ENCODE assay signal across 8 cellular contexts in genomic region chr4:53365486-53366300, GRCh38. TPM values are rescaled to one million over a fixed set of nuclear protein-coding genes. Genes with fewer than 3 reads are reported as not detected.
DNase-seq lines count a peak whose midpoint lies in the region; ATAC-seq and TF ChIP-seq lines count a peak whose summit lies in the region.

SCFD2 (minus strand) TSS chr4:53366061.

- H4K8ac ChIP-seq in trophoblast cell (ENCODE audit: low read depth, low read length) = peak within 1 kb of the TSS; percentile 76

- no peak within 1 kb of the TSS for H3K14ac ChIP-seq in trophoblast cell (ENCODE audit: low read length)

- no CpG with 5 or more reads among the region's 51 CpGs for WGBS in trophoblast cell (ENCODE audit: extremely low coverage, insufficient coverage, insufficient read length)
- 0% methylated on average over 51 of the region's 51 CpGs; no CpG with 5 or more reads in 1 of the 2 donors for WGBS in transverse colon (ENCODE audit: low coverage in 1 of 2), 2 donors

- no peak within 1 kb of the TSS for H2AK5ac ChIP-seq in trophoblast cell (ENCODE audit: low read length)

- peak within 1 kb of the TSS; percentile 79 for H3K4me3 ChIP-seq in GM12875 (ENCODE audit: low read depth, low read length)
- peak within 1 kb of the TSS; percentile 98 for H3K4me3 ChIP-seq in adipocyte (ENCODE audit: low read length)
- H3K4me3 ChIP-seq in trophoblast cell (ENCODE audit: low read depth, low read length) = peak within 1 kb of the TSS; percentile 85
- peak within 1 kb of the TSS; percentile 62 to 95 (median 69) for H3K4me3 ChIP-seq in transverse colon

- no peak for TF ChIP-seq POLR2A in transverse colon (IDR thresholded peaks at IDR 0.05)

- peak; percentile 93 for DNase-seq in NCI-H1436 (lab: John Stamatoyannopoulos, UW)
- peak; percentile 98 for DNase-seq in T follicular helper cell (ENCODE audit: low read depth)
- peak; percentile 99 for DNase-seq in adipocyte (ENCODE audit: low read depth)
- peak; percentile 98 for DNase-seq in cardiac septum (ENCODE audit: low spot score)
- peak; percentile 98 to 99 for DNase-seq in trophoblast cell
- DNase-seq in transverse colon = peak; percentile 99

- no peak within 1 kb of the TSS for H3K23ac ChIP-seq in trophoblast cell (ENCODE audit: low read length)

- H3K27ac ChIP-seq in trophoblast cell (ENCODE audit: low read depth, low read length) = no peak within 1 kb of the TSS
- peak within 1 kb of the TSS; percentile 53 to 83 (median 68) for H3K27ac ChIP-seq in transverse colon

- peak within 1 kb of the TSS; percentile 21 for H4K91ac ChIP-seq in trophoblast cell (ENCODE audit: low read depth, low read length)

- peak within 1 kb of the TSS; percentile 82 for H2AFZ ChIP-seq in trophoblast cell (ENCODE audit: insufficient read depth, low read length, poor library complexity)

- H2BK120ac ChIP-seq in trophoblast cell (ENCODE audit: insufficient read depth, low read length, poor library complexity) = no peak within 1 kb of the TSS

- no peak for TF ChIP-seq CTCF in GM12875 (IDR thresholded peaks at IDR 0.05; ENCODE audit: borderline replicate concordance, insufficient read depth, low read depth, low read length)
- TF ChIP-seq CTCF in transverse colon (IDR thresholded peaks at IDR 0.05) = no peak

- TF ChIP-seq EP300 in transverse colon (IDR thresholded peaks at IDR 0.05; ENCODE audit: low read depth) = no peak

- no peaks in the 10 kb centered on the region for H3K27me3 ChIP-seq in adipocyte (replicated peaks; ENCODE audit: control insufficient read depth, insufficient read depth, low read length)
- H3K27me3 ChIP-seq in trophoblast cell (ENCODE audit: insufficient read depth, low read length) = no peaks in the 10 kb centered on the region
- H3K27me3 ChIP-seq in transverse colon = no peaks in the 10 kb centered on the region

- no peaks in the 10 kb centered on the region for H3K9me3 ChIP-seq in adipocyte (ENCODE audit: control insufficient read depth, low read length)
- H3K9me3 ChIP-seq in trophoblast cell (ENCODE audit: insufficient read depth, low read depth, low read length) = no peaks in the 10 kb centered on the region
- no peaks in the 10 kb centered on the region for H3K9me3 ChIP-seq in transverse colon

- H3K36me3 ChIP-seq in adipocyte (ENCODE audit: control insufficient read depth, insufficient read depth, low read length, severe bottlenecking) (no peaks in the 10 kb centered on the region), trophoblast cell (ENCODE audit: control insufficient read depth in 1 of 2, insufficient read depth in 2 of 2, low read length in 2 of 2) (no peaks in the 10 kb centered on the region), transverse colon (no peaks in the 10 kb centered on the region)

- H2BK12ac ChIP-seq in trophoblast cell (ENCODE audit: low read length) = no peak within 1 kb of the TSS

- in situ Hi-C loops in transverse colon (cut with MboI; ENCODE audit: low pct_ligation_motif_present in 1 of 4, low pct_unique_long_range_greater_than_20kb in 1 of 4, low sequenced_read_pairs in 3 of 4) = loop anchor here in 2 of 4 donors (25.0 kb wide), 5 partner anchors 353 to 872 kb away; partner anchors contain the start of genes CHIC2 (in 2 of the 2) and PDGFRA (in 1 of the 2)

- H3K4me1 ChIP-seq in adipocyte (ENCODE audit: control insufficient read depth, insufficient read depth, low read length) = peaks cover 41% of the 10 kb centered on the region
- H3K4me1 ChIP-seq in trophoblast cell (ENCODE audit: control insufficient read depth in 1 of 2, insufficient read depth in 2 of 2, low read length in 2 of 2) = peaks cover 0 to 2% of the 10 kb centered on the region in 2 experiments
- peaks cover 3 to 38% (median 16%) of the 10 kb centered on the region in 4 donors for H3K4me1 ChIP-seq in transverse colon

- H2BK5ac ChIP-seq in trophoblast cell (ENCODE audit: low read depth, low read length, poor library complexity) = no peak within 1 kb of the TSS

- peak; percentile 99 for ATAC-seq in HG02798 (IDR thresholded peaks at IDR 0.05; ENCODE audit: poor library complexity, unreplicated experiment)

- H4K12ac ChIP-seq in trophoblast cell (ENCODE audit: low read depth, low read length) = peak within 1 kb of the TSS; percentile 76

- no peaks in the 10 kb centered on the region for H3K79me1 ChIP-seq in trophoblast cell (ENCODE audit: low read length)

- intact Hi-C loops in cardiac septum (cut with DNase I) (loop anchor here (1.0 to 5.0 kb wide), 2 partner anchors 12 to 867 kb away; partner anchors contain the start of gene FIP1L1), transverse colon (cut with DNase I; ENCODE audit: low total_unique reads) (no loop called here)

- H3K4me2 ChIP-seq in trophoblast cell (ENCODE audit: low read length) = peak within 1 kb of the TSS; percentile 89

- H3K4ac ChIP-seq in trophoblast cell (ENCODE audit: low read depth, low read length) = no peak within 1 kb of the TSS

- H3K9ac ChIP-seq in adipocyte (ENCODE audit: low read length) = peak within 1 kb of the TSS; percentile 94
- peak within 1 kb of the TSS; percentile 55 for H3K9ac ChIP-seq in trophoblast cell (ENCODE audit: low read length)

- H3K18ac ChIP-seq in trophoblast cell (ENCODE audit: low read length) = no peak within 1 kb of the TSS

- no peaks in the 10 kb centered on the region for H3K79me2 ChIP-seq in trophoblast cell (ENCODE audit: control insufficient read depth, insufficient read depth, low read length, poor library complexity)

RNA-seq across cellular contexts. Expression of gene SCFD2, which starts in this region (rescaled TPM):
- 9.7 TPM for total RNA-seq in cardiac septum
- polyA plus RNA-seq in trophoblast cell (2013) = 5.4 and 5.8 TPM in 2 replicates
- total RNA-seq in transverse colon = 10 to 100 TPM; 12.7 to 23.7 (median 18.3) TPM
